10 cellular contexts compared by ENCODE assay signal in genomic region chr22:17920145-17920605, GRCh38.
DNase-seq lines count a peak whose midpoint lies in the region; ATAC-seq, FAIRE-seq and TF ChIP-seq lines count a peak whose summit lies in the region.
"Had no signal": no experiment of that assay in that cellular context is flagged by ENCODE, and none has a peak within 500 bp of the region (broad histone marks: within the 10 kb centered on the region; RNA-seq: fewer than 3 reads in every experiment).

No MANE protein-coding gene starts in this region.

- ATAC-seq in GM21717 (IDR thresholded peaks at IDR 0.05; ENCODE audit: unreplicated experiment) = no peak

- peak; percentile 19 for DNase-seq in DMS 273 (lab: John Stamatoyannopoulos, UW; ENCODE audit: unreplicated experiment)
- DNase-seq in DMS 273 treated with DMSO at 0.1 percent for 48 hours (lab: John Stamatoyannopoulos, UW) = no peak
- peak; percentile 76 for DNase-seq in bronchial epithelial cell (ENCODE audit: low read depth)
- DNase-seq in kidney tubule cell (ENCODE audit: low spot score) = peak; percentile 75
- no peak for DNase-seq in tibial artery
- no peak for DNase-seq in NCI-H187 (lab: John Stamatoyannopoulos, UW)
- no peak for DNase-seq in activated CD4-positive, alpha-beta T cell treated with anti-CD3 and anti-CD28 coated beads, Interleukin-2, amount 50 U/mL, for 1 hour
- DNase-seq: cerebellar nuclear complex had no signal

- FAIRE-seq in bronchial epithelial cell (lab: Jason Lieb, UNC) = no peak

- H3K36me3 ChIP-seq in bronchial epithelial cell (ENCODE audit: control insufficient read depth, insufficient read depth, low read length) = no peaks in the 10 kb centered on the region
- no peaks in the 10 kb centered on the region for H3K36me3 ChIP-seq in tibial artery

- H3K27me3 ChIP-seq in bronchial epithelial cell (ENCODE audit: control insufficient read depth, insufficient read depth, low read length) = no peaks in the 10 kb centered on the region
- no peaks in the 10 kb centered on the region for H3K27me3 ChIP-seq in tibial artery

- no peaks in the 10 kb centered on the region for H3K9me3 ChIP-seq in tibial artery

- no peak for TF ChIP-seq CTCF in bronchial epithelial cell (IDR thresholded peaks at IDR 0.05; ENCODE audit: insufficient read depth, low read length, severe bottlenecking)
- TF ChIP-seq CTCF in tibial artery (IDR thresholded peaks at IDR 0.05) = no peak

- intact Hi-C loops in tibial artery (cut with DNase I; ENCODE audit: low total_unique reads) = no loop called here

- H3K27ac ChIP-seq in tibial artery = peak overlapping the region; percentile 62 to 71
- H3K27ac ChIP-seq: 22Rv1 had no signal

- H3K4me1 ChIP-seq in tibial artery = peaks cover 0 to 76% (median 67%) of the 10 kb centered on the region in 4 donors

- no peak overlapping the region for H3K4me3 ChIP-seq in bronchial epithelial cell (ENCODE audit: low read depth, low read length)
- H3K4me3 ChIP-seq in tibial artery = no peak overlapping the region

Comparison
In these comparisons a context has a peak if more than half of its experiments do, and no peak if none do; other contexts are left out.
1. DNase-seq: peak in DMS 273 (single experiment), bronchial epithelial cell (single experiment) and kidney tubule cell (single experiment); none in DMS 273 treated with DMSO at 0.1 percent for 48 hours (single experiment), tibial artery (0 of 2), NCI-H187 (0 of 2) and activated CD4-positive, alpha-beta T cell treated with anti-CD3 and anti-CD28 coated beads, Interleukin-2, amount 50 U/mL, for 1 hour (single experiment).